1 cellular context compared by ENCODE assay signal in genomic region chr14:58138719-58139482, GRCh38.
A peak's percentile ranks its signal among the peaks of the same experiment; 100 is the strongest.
TF ChIP-seq lines count a peak whose summit lies in the region.

No MANE protein-coding gene starts in this region.

TF ChIP-seq in K562, 482 proteins besides CTCF, POLR2A, EP300 and RAD21 (continued from another document and continues in another):
- TF ChIP-seq STAT6 (CRISPR knock-in tag; IDR thresholded peaks at IDR 0.05): no peak
- peak; percentile 57; the same call in 1 of the 2 replicates for TF ChIP-seq SPI1 (IDR thresholded peaks at IDR 0.05; ENCODE audit: borderline replicate concordance, low read depth, low read length)
- no peak for TF ChIP-seq KDM5B (IDR thresholded peaks at IDR 0.05; ENCODE audit: insufficient replicate concordance, low read depth, low read length)
- no peak for TF ChIP-seq SIX5 (IDR thresholded peaks at IDR 0.05; ENCODE audit: borderline replicate concordance in 1 of 2, insufficient read depth in 1 of 2, low read depth in 1 of 2, low read length in 2 of 2)
- TF ChIP-seq TARDBP (IDR thresholded peaks at IDR 0.05): no peak
- TF ChIP-seq LEF1 (IDR thresholded peaks at IDR 0.05): no peak
- TF ChIP-seq VEZF1 (CRISPR knock-in tag; IDR thresholded peaks at IDR 0.05): no peak
- no peak for TF ChIP-seq GTF2E2 (tag; IDR thresholded peaks at IDR 0.05)
- peak; percentile 50 for TF ChIP-seq CEBPB (tag; IDR thresholded peaks at IDR 0.05)
- no peak for TF ChIP-seq RBM25 (IDR thresholded peaks at IDR 0.05; ENCODE audit: low read depth, low read length, severe bottlenecking)
- TF ChIP-seq MEIS2 (IDR thresholded peaks at IDR 0.05; ENCODE audit: partially characterized antibody): peak; percentile 44
- no peak for TF ChIP-seq MAFK (IDR thresholded peaks at IDR 0.05; ENCODE audit: low read length)
- no peak for TF ChIP-seq NFIC (IDR thresholded peaks at IDR 0.05)
- no peak for TF ChIP-seq CBFB (CRISPR knock-in tag; IDR thresholded peaks at IDR 0.05)
- no peak for TF ChIP-seq TSC22D4 (tag; IDR thresholded peaks at IDR 0.05)
- TF ChIP-seq KHSRP (IDR thresholded peaks at IDR 0.05): no peak
- TF ChIP-seq CREB3L1 (IDR thresholded peaks at IDR 0.05; ENCODE audit: borderline replicate concordance, low read depth): no peak
- TF ChIP-seq ZNF277 (CRISPR knock-in tag; IDR thresholded peaks at IDR 0.05; ENCODE audit: borderline replicate concordance): no peak
- no peak for TF ChIP-seq TGIF2 (CRISPR knock-in tag; IDR thresholded peaks at IDR 0.05)
- TF ChIP-seq MXD1 (CRISPR knock-in tag; IDR thresholded peaks at IDR 0.05; ENCODE audit: borderline replicate concordance, poor library complexity, severe bottlenecking): no peak
- no peak for TF ChIP-seq CREBBP (IDR thresholded peaks at IDR 0.05; ENCODE audit: low read depth, low read length)
- TF ChIP-seq ZBTB17 (CRISPR knock-in tag; IDR thresholded peaks at IDR 0.05): 0 out of 2 replicates have a peak, but pooled peaks have one; percentile 49
- no peak for TF ChIP-seq ZNF639 (CRISPR knock-in tag; conservative IDR thresholded peaks at IDR 0.05 in 1 of 2, IDR thresholded peaks at IDR 0.05 in 1 of 2)
- peak; percentile 39; the same call in 1 of the 2 replicates for TF ChIP-seq PKNOX1 (IDR thresholded peaks at IDR 0.05)
- TF ChIP-seq MCM7 (IDR thresholded peaks at IDR 0.05): no peak
- TF ChIP-seq ZNF609 (CRISPR knock-in tag; IDR thresholded peaks at IDR 0.05; ENCODE audit: borderline replicate concordance): no peak
- no peak for TF ChIP-seq ZNF41 (CRISPR knock-in tag; conservative IDR thresholded peaks at IDR 0.05)
- no peak for TF ChIP-seq NCOR1 (IDR thresholded peaks at IDR 0.05)
- no peak for TF ChIP-seq ZFP36 (IDR thresholded peaks at IDR 0.05; ENCODE audit: low read depth, low read length, partially characterized antibody)
- no peak for TF ChIP-seq NBN (IDR thresholded peaks at IDR 0.05; ENCODE audit: low read depth)
- no peak for TF ChIP-seq CREM (IDR thresholded peaks at IDR 0.05; ENCODE audit: low read depth)
- TF ChIP-seq PRDM10 (IDR thresholded peaks at IDR 0.05; ENCODE audit: partially characterized antibody): peak; percentile 83
- no peak for TF ChIP-seq SAFB2 (IDR thresholded peaks at IDR 0.05; ENCODE audit: borderline replicate concordance, low read depth, low read length, severe bottlenecking)
- no peak for TF ChIP-seq ZBTB5 (IDR thresholded peaks at IDR 0.05)
